In the genomic region with DNA sequence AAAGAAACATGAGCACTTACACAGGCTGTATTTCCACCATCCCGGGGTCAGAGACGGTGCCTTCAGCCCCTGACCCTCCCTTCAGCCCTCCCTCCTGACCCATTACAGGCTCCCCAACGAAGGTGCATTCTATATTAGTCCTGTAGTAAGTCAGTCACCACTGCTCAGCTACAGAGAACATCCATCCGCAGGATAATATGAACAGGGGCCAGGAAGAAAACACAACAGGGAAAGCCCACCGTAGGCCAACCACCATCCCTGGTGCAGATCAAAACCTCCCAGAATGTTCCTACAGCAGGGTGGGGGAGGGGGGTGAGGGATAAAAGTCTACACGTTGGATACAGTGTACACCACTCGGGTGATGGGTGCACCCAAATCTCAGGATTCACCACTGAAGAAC, we compare ENCODE assay signal across 14 cellular contexts. TPM values are rescaled to one million over a fixed set of nuclear protein-coding genes. Genes with fewer than 3 reads are reported as not detected.
DNase-seq lines count a peak whose midpoint lies in the region; ATAC-seq and TF ChIP-seq lines count a peak whose summit lies in the region.
"Had no signal": no experiment of that assay in that cellular context is flagged by ENCODE, and none has a peak within 500 bp of the region (broad histone marks: within the 10 kb centered on the region; RNA-seq: fewer than 3 reads in every experiment).

No MANE protein-coding gene starts in this region.

- CTCF ChIA-PET in PC-3 (lab: Charles Lee): interaction anchor here (1.1 kb wide), 1 partner anchor 21 kb away, joined by 5 read pairs; no protein-coding TSS in a partner anchor
- CTCF ChIA-PET in MCF 10A (lab: Yijun Ruan, JAX): interaction anchor here (1.6 kb wide), 1 partner anchor 12 kb away, joined by 4 read pairs; no protein-coding TSS in a partner anchor

- peak overlapping the region; percentile 99 for H3K27ac Mint-ChIP-seq in MCF 10A (ENCODE audit: low read depth, unreplicated experiment)
- peak overlapping the region; percentile 81 for H3K27ac Mint-ChIP-seq in mesothelial cell of epicardium
- H3K27ac Mint-ChIP-seq: activated naive CD4-positive, alpha-beta T cell treated with anti-CD3 and anti-CD28 coated beads, Interleukin-2, amount 10 ng/mL, durations not matched to agents 7 days and 5 days; CD4-positive, CD25-positive, alpha-beta regulatory T cell; stimulated activated memory B cell treated with anti-CD40 and anti-IgM and Interleukin-4, amounts not matched to agents 10 μg/mL and 1 μg/mL and 100 μg/mL, for 72 hours had no signal

- no peaks in the 10 kb centered on the region for H4K20me1 ChIP-seq in PC-3 (ENCODE audit: low read length)

- BruUV-seq in PC-3 (replicated peaks; lab: Mats Ljungman, UMichigan) (no TSS peak), MCF 10A (replicated peaks; lab: Mats Ljungman, UMichigan) (no TSS peak)

- H3K36me3 Mint-ChIP-seq in MCF 10A (ENCODE audit: insufficient read depth, unreplicated experiment) (peaks cover 12% of the 10 kb centered on the region), mesothelial cell of epicardium (peaks cover 16% of the 10 kb centered on the region)
- H3K36me3 Mint-ChIP-seq: activated naive CD4-positive, alpha-beta T cell treated with anti-CD3 and anti-CD28 coated beads, Interleukin-2, amount 10 ng/mL, durations not matched to agents 7 days and 5 days; CD4-positive, CD25-positive, alpha-beta regulatory T cell; stimulated activated memory B cell treated with anti-CD40 and anti-IgM and Interleukin-4, amounts not matched to agents 10 μg/mL and 1 μg/mL and 100 μg/mL, for 72 hours had no signal

- H3K36me3 ChIP-seq in PC-3 (ENCODE audit: low read depth, low read length): no peaks in the 10 kb centered on the region
- H3K36me3 ChIP-seq in stomach smooth muscle (ENCODE audit: control insufficient read depth in 2 of 2, insufficient read depth in 2 of 2, low read length in 2 of 2): no peaks in the 10 kb centered on the region
- H3K36me3 ChIP-seq in thyroid gland: no peaks in the 10 kb centered on the region

- no peaks in the 10 kb centered on the region for H3K27me3 ChIP-seq in PC-3 (ENCODE audit: low read length)
- H3K27me3 ChIP-seq in stomach smooth muscle (ENCODE audit: control insufficient read depth in 1 of 2, insufficient read depth in 2 of 2, low read length in 2 of 2): no peaks in the 10 kb centered on the region
- no peaks in the 10 kb centered on the region for H3K27me3 ChIP-seq in thyroid gland

- ATAC-seq in PC-3: no peak
- ATAC-seq in GM19023 (IDR thresholded peaks at IDR 0.05; ENCODE audit: unreplicated experiment): no peak
- ATAC-seq: GM12878; stimulated activated memory B cell treated with anti-CD40 and anti-IgM and Interleukin-4, amounts not matched to agents 10 μg/mL and 1 μg/mL and 100 μg/mL, for 72 hours had no signal

- H2AFZ ChIP-seq in PC-3 (ENCODE audit: low read length): no peak overlapping the region

- peaks cover 82% of the 10 kb centered on the region for H3K79me2 ChIP-seq in PC-3 (ENCODE audit: low read length)

- peaks cover 32% of the 10 kb centered on the region for H3K4me1 Mint-ChIP-seq in MCF 10A (ENCODE audit: insufficient read depth, unreplicated experiment)
- H3K4me1 Mint-ChIP-seq in mesothelial cell of epicardium: peaks cover 50% of the 10 kb centered on the region
- H3K4me1 Mint-ChIP-seq: activated naive CD4-positive, alpha-beta T cell treated with anti-CD3 and anti-CD28 coated beads, Interleukin-2, amount 10 ng/mL, durations not matched to agents 7 days and 5 days; CD4-positive, CD25-positive, alpha-beta regulatory T cell; stimulated activated memory B cell treated with anti-CD40 and anti-IgM and Interleukin-4, amounts not matched to agents 10 μg/mL and 1 μg/mL and 100 μg/mL, for 72 hours had no signal

- intact Hi-C loops in PC-3 (cut with micrococcal nuclease): no loop called here
- intact Hi-C loops in MCF 10A (cut with micrococcal nuclease): no loop called here
- intact Hi-C loops in thyroid gland (cut with DNase I): no loop called here

- no peaks in the 10 kb centered on the region for H3K9me3 Mint-ChIP-seq in MCF 10A (ENCODE audit: unreplicated experiment)
- H3K9me3 Mint-ChIP-seq in mesothelial cell of epicardium: peaks cover 9% of the 10 kb centered on the region
- H3K9me3 Mint-ChIP-seq: activated naive CD4-positive, alpha-beta T cell treated with anti-CD3 and anti-CD28 coated beads, Interleukin-2, amount 10 ng/mL, durations not matched to agents 7 days and 5 days; CD4-positive, CD25-positive, alpha-beta regulatory T cell; stimulated activated memory B cell treated with anti-CD40 and anti-IgM and Interleukin-4, amounts not matched to agents 10 μg/mL and 1 μg/mL and 100 μg/mL, for 72 hours had no signal

- H3K27ac ChIP-seq in PC-3 (ENCODE audit: low read length) (peak overlapping the region; percentile 97), stomach smooth muscle (ENCODE audit: low read length) (peak overlapping the region; percentile 89), thyroid gland (no peak overlapping the region)

- TF ChIP-seq CTCF in PC-3 (conservative IDR thresholded peaks at IDR 0.05; ENCODE audit: low read depth, low read length) (no peak), MCF 10A (IDR thresholded peaks at IDR 0.05; ENCODE audit: unreplicated experiment) (no peak), mesothelial cell of epicardium (IDR thresholded peaks at IDR 0.05; ENCODE audit: unreplicated experiment) (no peak), thyroid gland (IDR thresholded peaks at IDR 0.05) (no peak)

- H3K4me2 ChIP-seq in PC-3 (ENCODE audit: low read length): peak overlapping the region; percentile 79

- H3K4me3 Mint-ChIP-seq in MCF 10A (ENCODE audit: unreplicated experiment): no peak overlapping the region
- no peak overlapping the region for H3K4me3 Mint-ChIP-seq in mesothelial cell of epicardium
- H3K4me3 Mint-ChIP-seq: activated naive CD4-positive, alpha-beta T cell treated with anti-CD3 and anti-CD28 coated beads, Interleukin-2, amount 10 ng/mL, durations not matched to agents 7 days and 5 days; CD4-positive, CD25-positive, alpha-beta regulatory T cell; stimulated activated memory B cell treated with anti-CD40 and anti-IgM and Interleukin-4, amounts not matched to agents 10 μg/mL and 1 μg/mL and 100 μg/mL, for 72 hours had no signal

- no peaks in the 10 kb centered on the region for H3K9me3 ChIP-seq in PC-3 (ENCODE audit: low read length)
- no peaks in the 10 kb centered on the region for H3K9me3 ChIP-seq in stomach smooth muscle (ENCODE audit: control insufficient read depth in 2 of 2, low read length in 2 of 2)
- H3K9me3 ChIP-seq in thyroid gland: no peaks in the 10 kb centered on the region

- H3K4me3 ChIP-seq in PC-3 (ENCODE audit: low read length) (peak overlapping the region; percentile 48), stomach smooth muscle (ENCODE audit: low read length in 2 of 2) (peak overlapping the region in 1 of 2 donors; percentile 57), thyroid gland (replicated peaks in 1 of 3) (no peak overlapping the region)
- H3K4me3 ChIP-seq: GM12878 had no signal

- DNase-seq in PC-3 (no peak), MCF 10A (ENCODE audit: unreplicated experiment) (no peak), mesothelial cell of epicardium (ENCODE audit: low spot score in 2 of 2, unreplicated experiment in 2 of 2) (no peak), SK-N-DZ (ENCODE audit: low spot score) (no peak), NCI-H2171 treated with DMSO at 0.1 percent for 48 hours (lab: John Stamatoyannopoulos, UW) (no peak), thyroid gland (no peak)
- DNase-seq: activated naive CD4-positive, alpha-beta T cell treated with anti-CD3 and anti-CD28 coated beads, Interleukin-2, amount 10 ng/mL, durations not matched to agents 7 days and 5 days; CD4-positive, CD25-positive, alpha-beta regulatory T cell; NCI-H187 treated with DMSO at 0.1 percent for 48 hours; stimulated activated CD4-positive, alpha-beta T cell treated with anti-CD3 and anti-CD28 coated beads, Interleukin-4, amount 100 ng/mL, for 4 hours had no signal

- WGBS in thyroid gland, 2 donors: 63 to 69% methylated on average over 7 of the region's 7 CpGs

- no peaks in the 10 kb centered on the region for H3K27me3 Mint-ChIP-seq in MCF 10A (ENCODE audit: insufficient read depth, unreplicated experiment)
- no peaks in the 10 kb centered on the region for H3K27me3 Mint-ChIP-seq in mesothelial cell of epicardium (ENCODE audit: low read depth)
- H3K27me3 Mint-ChIP-seq: CD4-positive, CD25-positive, alpha-beta regulatory T cell; stimulated activated memory B cell treated with anti-CD40 and anti-IgM and Interleukin-4, amounts not matched to agents 10 μg/mL and 1 μg/mL and 100 μg/mL, for 72 hours had no signal

- H3K4me1 ChIP-seq in PC-3 (ENCODE audit: insufficient read depth, low read length): peaks cover 63% of the 10 kb centered on the region
- H3K4me1 ChIP-seq in stomach smooth muscle (ENCODE audit: control insufficient read depth, insufficient read depth, low read length): peaks cover 54% of the 10 kb centered on the region
- H3K4me1 ChIP-seq in thyroid gland: peaks cover 22 to 48% of the 10 kb centered on the region in 2 donors

- TF ChIP-seq POLR2A in thyroid gland (IDR thresholded peaks at IDR 0.05): no peak

- peaks cover 24% of the 10 kb centered on the region for H3F3A ChIP-seq in PC-3 (ENCODE audit: low read length, unreplicated experiment)

- POLR2A ChIA-PET in PC-3 (lab: Charles Lee; ENCODE audit: unreplicated experiment) (interaction anchor here (0.7 to 1.4 kb wide), 3 partner anchors 7 to 21 kb away, joined by 6 to 17 read pairs (median 7); no protein-coding TSS in a partner anchor), MCF 10A (lab: Yijun Ruan, JAX) (interaction anchor here (0.9 to 5.1 kb wide), 5 partner anchors 8 to 32 kb away, joined by 4 to 48 read pairs (median 8); no protein-coding TSS in a partner anchor)

- H3K9ac ChIP-seq in PC-3 (ENCODE audit: low read length) (peak overlapping the region; percentile 71), stomach smooth muscle (ENCODE audit: low read length in 2 of 2) (peak overlapping the region; percentile 58 to 60)

- H3K9me2 ChIP-seq in PC-3 (replicated peaks; ENCODE audit: low read length): no peaks in the 10 kb centered on the region

RNA-seq across cellular contexts. Expression of a gene that starts 15.1 kb away (rescaled TPM):
- total RNA-seq in PC-3 (2014; rRNA removed) (125 and 155 TPM in 2 replicates), MCF 10A (2022) (96.1 and 114 TPM in 2 replicates), mesothelial cell of epicardium (274 to 292 TPM (median 277 TPM) in 3 replicates), thyroid gland (10 to 100 TPM in 3 of 4 donors, 1 to 10 TPM in 1; 6.9 to 17.3 (median 13.6) TPM)
- 29.4 and 37.6 TPM in 2 replicates for polyA plus RNA-seq in SK-N-DZ (2014; cell fraction: cytosol; rRNA removed)
- 65.5 and 125 TPM in 2 replicates for polyA plus RNA-seq in SK-N-DZ (2014; cell fraction: nucleus; rRNA removed)
- polyA plus RNA-seq: CD4-positive, CD25-positive, alpha-beta regulatory T cell had no signal

Comparison
In these comparisons a context has a peak if more than half of its experiments do, and no peak if none do; other contexts are left out.
1. H3K27ac ChIP-seq: peak in PC-3 (single experiment) and stomach smooth muscle (single experiment); none in thyroid gland (0 of 3).